Comparison of ENCODE assay signal across 18 cellular contexts in genomic region chr2:212145111-212145510, GRCh38.
DNase-seq lines count a peak whose midpoint lies in the region; ATAC-seq and TF ChIP-seq lines count a peak whose summit lies in the region.
"Had no signal": no experiment of that assay in that cellular context is flagged by ENCODE, and none has a peak within 500 bp of the region (broad histone marks: within the 10 kb centered on the region; RNA-seq: fewer than 3 reads in every experiment).

No MANE protein-coding gene starts in this region.

- H3K4me3 Mint-ChIP-seq in CD4-positive, alpha-beta T cell = no peak overlapping the region
- H3K4me3 Mint-ChIP-seq: memory B cell had no signal

- H3K27me3 Mint-ChIP-seq in CD4-positive, alpha-beta T cell = no peaks in the 10 kb centered on the region
- H3K27me3 Mint-ChIP-seq: memory B cell had no signal

- H3K4me1 Mint-ChIP-seq in CD4-positive, alpha-beta T cell (ENCODE audit: low read depth) = no peaks in the 10 kb centered on the region
- H3K4me1 Mint-ChIP-seq: memory B cell had no signal

- no peak overlapping the region for H3K4me3 ChIP-seq in tibial artery
- H3K4me3 ChIP-seq in gastroesophageal sphincter = no peak overlapping the region
- H3K4me3 ChIP-seq: stomach had no signal

- H3K36me3 Mint-ChIP-seq in CD4-positive, alpha-beta T cell (ENCODE audit: low read depth) = no peaks in the 10 kb centered on the region
- H3K36me3 Mint-ChIP-seq: memory B cell had no signal

- H3K27ac Mint-ChIP-seq in CD4-positive, alpha-beta T cell = no peak overlapping the region
- H3K27ac Mint-ChIP-seq: memory B cell had no signal

- no peaks in the 10 kb centered on the region for H3K9me3 Mint-ChIP-seq in CD4-positive, alpha-beta T cell

- ATAC-seq in foreskin keratinocyte (peak; percentile 53), gastroesophageal sphincter (no peak)
- ATAC-seq in CD4-positive, alpha-beta T cell (ENCODE audit: poor library complexity) = no peak

- H3K27me3 ChIP-seq in foreskin keratinocyte = no peaks in the 10 kb centered on the region
- no peaks in the 10 kb centered on the region for H3K27me3 ChIP-seq in tibial artery
- no peaks in the 10 kb centered on the region for H3K27me3 ChIP-seq in gastroesophageal sphincter
- no peaks in the 10 kb centered on the region for H3K27me3 ChIP-seq in CD4-positive, alpha-beta T cell (ENCODE audit: control insufficient read depth, insufficient read depth, low read length)
- H3K27me3 ChIP-seq: stomach had no signal

- TF ChIP-seq EP300 in gastroesophageal sphincter (IDR thresholded peaks at IDR 0.05) = no peak

- no peaks in the 10 kb centered on the region for H3K36me3 ChIP-seq in tibial artery
- H3K36me3 ChIP-seq in gastroesophageal sphincter = no peaks in the 10 kb centered on the region
- H3K36me3 ChIP-seq: stomach had no signal

- TF ChIP-seq POLR2A in gastroesophageal sphincter (IDR thresholded peaks at IDR 0.05) = no peak

- no peaks in the 10 kb centered on the region for H3K4me1 ChIP-seq in foreskin keratinocyte
- peaks cover 0 to 39% (median 4%) of the 10 kb centered on the region in 4 donors for H3K4me1 ChIP-seq in tibial artery
- no peaks in the 10 kb centered on the region for H3K4me1 ChIP-seq in gastroesophageal sphincter
- H3K4me1 ChIP-seq: stomach had no signal

- 50 to 55% methylated on average over 1 of the region's 1 CpG for WGBS in gastroesophageal sphincter (ENCODE audit: low coverage in 1 of 2), 2 donors

- CTCF ChIA-PET in CD4-positive, alpha-beta T cell (lab: Charles Lee) = no interaction called here

- H3K9me3 ChIP-seq in tibial artery = no peaks in the 10 kb centered on the region
- H3K9me3 ChIP-seq in gastroesophageal sphincter = no peaks in the 10 kb centered on the region
- no peaks in the 10 kb centered on the region for H3K9me3 ChIP-seq in CD4-positive, alpha-beta T cell (ENCODE audit: control insufficient read depth, low read length)
- H3K9me3 ChIP-seq: stomach had no signal

- TF ChIP-seq CTCF in foreskin keratinocyte (conservative IDR thresholded peaks at IDR 0.05) (no peak), tibial artery (IDR thresholded peaks at IDR 0.05) (no peak), gastroesophageal sphincter (IDR thresholded peaks at IDR 0.05) (no peak)
- no peak for TF ChIP-seq CTCF in CD4-positive, alpha-beta T cell (IDR thresholded peaks at IDR 0.05)

- POLR2A ChIA-PET in CD4-positive, alpha-beta T cell (lab: Charles Lee) = no interaction called here

- intact Hi-C loops in tibial artery (cut with DNase I; ENCODE audit: low total_unique reads) = loop anchor here (10.0 kb wide), 1 partner anchor 400 kb away; no protein-coding TSS in a partner anchor
- intact Hi-C loops in CD4-positive, alpha-beta T cell (cut with DNase I, micrococcal nuclease) = no loop called here

- H3K27ac ChIP-seq in foreskin keratinocyte (no peak overlapping the region), tibial artery (peak overlapping the region; percentile 26 to 36), gastroesophageal sphincter (no peak overlapping the region)
- H3K27ac ChIP-seq in CD4-positive, alpha-beta T cell (ENCODE audit: low read depth, low read length) = no peak overlapping the region
- H3K27ac ChIP-seq: stomach had no signal

- peak; percentile 71 for DNase-seq in SIG-M5 treated with dmso at 0.1 percent for 504 hours (lab: John Stamatoyannopoulos, UW; ENCODE audit: unreplicated experiment)
- DNase-seq in SIG-M5 (lab: John Stamatoyannopoulos, UW) = no peak
- peak; percentile 70 for DNase-seq in amniotic epithelial cell (ENCODE audit: low read depth)
- peak in 1 of 2 donors; percentile 36 for DNase-seq in foreskin keratinocyte
- no peak for DNase-seq in tibial artery
- DNase-seq in CD4-positive, alpha-beta T cell = no peak
- no peak for DNase-seq in DMS114 treated with DMSO at 0.1 percent for 48 hours (lab: John Stamatoyannopoulos, UW; ENCODE audit: unreplicated experiment)
- DNase-seq: 8988T; activated CD8-positive, alpha-beta memory T cell treated with anti-CD3 and anti-CD28 coated beads, Interleukin-2, amount 50 U/mL, for 48 hours; activated naive CD4-positive, alpha-beta T cell treated with anti-CD3 and anti-CD28 coated beads, Interleukin-2, amount 50 U/mL, for 16 hours; Calu3; erythroblast; NCI-H1092 treated with DMSO at 0.1 percent for 48 hours; small intestine; stomach; SW 1271 had no signal

Comparison
In these comparisons a context has a peak if more than half of its experiments do, and no peak if none do; other contexts are left out.
1. DNase-seq: peak in SIG-M5 treated with dmso at 0.1 percent for 504 hours (single experiment) and amniotic epithelial cell (single experiment); none in SIG-M5 (single experiment), tibial artery (0 of 2), CD4-positive, alpha-beta T cell (0 of 10) and DMS114 treated with DMSO at 0.1 percent for 48 hours (single experiment).
2. H3K27ac ChIP-seq: peak in tibial artery (2 of 2); none in foreskin keratinocyte (single experiment), gastroesophageal sphincter (0 of 4) and CD4-positive, alpha-beta T cell (single experiment).